In genomic region chr12:56896082-56896481, GRCh38 we compare ENCODE assay signal across 26 cellular contexts. TPM values are rescaled to one million over a fixed set of nuclear protein-coding genes. Genes with fewer than 3 reads are reported as not detected.
"Had no signal": no experiment of that assay in that cellular context is flagged by ENCODE, and none has a peak within 500 bp of the region (broad histone marks: within the 10 kb centered on the region; RNA-seq: fewer than 3 reads in every experiment).

No MANE protein-coding gene starts in this region.

- ATAC-seq: activated CD4-positive, CD25-positive, alpha-beta regulatory T cell treated with anti-CD3 and anti-CD28 coated beads, Interleukin-2, amount 50 U/mL, for 24 hours; activated CD8-positive, alpha-beta T cell treated with anti-CD3 and anti-CD28 coated beads for 36 hours; activated T-cell treated with anti-CD3 and anti-CD28 coated beads, Interleukin-2, amount 50 U/mL, for 72 hours; PC-3; SK-N-SH treated with all-trans-retinoic acid at 6 μM for 48 hours had no signal

- H3K4me3 Mint-ChIP-seq: activated CD8-positive, alpha-beta T cell treated with anti-CD3 and anti-CD28 coated beads for 36 hours; activated naive CD8-positive, alpha-beta T cell treated with anti-CD3 and anti-CD28 coated beads, Interleukin-2, amount 10 ng/mL, durations not matched to agents 7 days and 5 days; activated T-cell treated with anti-CD3 and anti-CD28 coated beads, Interleukin-2, amount 50 U/mL, for 72 hours had no signal

- H3K36me3 Mint-ChIP-seq: activated naive CD8-positive, alpha-beta T cell treated with anti-CD3 and anti-CD28 coated beads, Interleukin-2, amount 10 ng/mL, durations not matched to agents 7 days and 5 days had no signal

- H3K4me1 Mint-ChIP-seq: activated naive CD8-positive, alpha-beta T cell treated with anti-CD3 and anti-CD28 coated beads, Interleukin-2, amount 10 ng/mL, durations not matched to agents 7 days and 5 days had no signal

- H3K27ac ChIP-seq: adrenal gland, SJSA1 had no signal

- H3K9me3 ChIP-seq: SJSA1 had no signal

- H3K4me1 ChIP-seq: SJSA1 had no signal

- FAIRE-seq: RCC 7860 had no signal

- H3K36me3 ChIP-seq: adrenal gland, SJSA1 had no signal

- H3K27me3 ChIP-seq: adrenal gland, SJSA1 had no signal

- H3K27ac Mint-ChIP-seq: activated CD8-positive, alpha-beta T cell treated with anti-CD3 and anti-CD28 coated beads for 36 hours; activated naive CD8-positive, alpha-beta T cell treated with anti-CD3 and anti-CD28 coated beads, Interleukin-2, amount 10 ng/mL, durations not matched to agents 7 days and 5 days; activated T-cell treated with anti-CD3 and anti-CD28 coated beads, Interleukin-2, amount 50 U/mL, for 72 hours; activated T-helper 2 cell treated with anti-CD3 and anti-CD28 coated beads, Interferon-gamma antibody, Interleukin-2, Interleukin-4, amounts not matched to agents 10 μg/mL and 5 μg/mL and 100 μg/mL, durations not matched to agents 14 hours and 24 hours and 36 hours had no signal

- DNase-seq: activated CD4-positive, alpha-beta T cell treated with anti-CD3 and anti-CD28 coated beads for 4 hours; activated CD8-positive, alpha-beta memory T cell treated with anti-CD3 and anti-CD28 coated beads, Interleukin-2, amount 50 U/mL, for 4 hours; activated CD8-positive, alpha-beta T cell treated with anti-CD3 and anti-CD28 coated beads for 36 hours; activated naive CD4-positive, alpha-beta T cell treated with anti-CD3 and anti-CD28 coated beads, Interleukin-2, amount 50 U/mL, for 16 hours; activated naive CD8-positive, alpha-beta T cell treated with anti-CD3 and anti-CD28 coated beads, Interleukin-2, amount 10 ng/mL, durations not matched to agents 7 days and 5 days; activated T-cell treated with anti-CD3 and anti-CD28 coated beads, Interleukin-2, amount 50 U/mL, for 72 hours; adrenal gland; anterior cingulate cortex; central memory CD4-positive, alpha-beta T cell; Karpas-422; MM.1S; NCI-H1105; NCI-H1436; NCI-H187; NCI-H2081; NCI-H446; NCI-H524; PC-3; SHP77; SW 1271 had no signal

- H3K4me3 ChIP-seq: adrenal gland, SJSA1 had no signal

RNA-seq across cellular contexts. Expression of gene SDR9C7, which starts 38.1 kb away (rescaled TPM):
- total RNA-seq: activated CD8-positive, alpha-beta T cell treated with anti-CD3 and anti-CD28 coated beads for 36 hours; activated naive CD8-positive, alpha-beta T cell treated with anti-CD3 and anti-CD28 coated beads, Interleukin-2, amount 10 ng/mL, durations not matched to agents 7 days and 5 days; activated T-helper 2 cell treated with anti-CD3 and anti-CD28 coated beads, Interferon-gamma antibody, Interleukin-2, Interleukin-4, amounts not matched to agents 10 μg/mL and 5 μg/mL and 100 μg/mL, durations not matched to agents 14 hours and 24 hours and 36 hours; adrenal gland; PC-3; SJSA1; T-helper 1 cell treated with Interleukin-12 subunit alpha and Interleukin-12 subunit beta and Interleukin-4 antibody, amounts not matched to agents 30 ng/mL and 1 ng/mL, for 36 hours had no signal
- polyA plus RNA-seq: adrenal gland had no signal
